Comparison of ENCODE assay signal across 21 cellular contexts in the genomic region with DNA sequence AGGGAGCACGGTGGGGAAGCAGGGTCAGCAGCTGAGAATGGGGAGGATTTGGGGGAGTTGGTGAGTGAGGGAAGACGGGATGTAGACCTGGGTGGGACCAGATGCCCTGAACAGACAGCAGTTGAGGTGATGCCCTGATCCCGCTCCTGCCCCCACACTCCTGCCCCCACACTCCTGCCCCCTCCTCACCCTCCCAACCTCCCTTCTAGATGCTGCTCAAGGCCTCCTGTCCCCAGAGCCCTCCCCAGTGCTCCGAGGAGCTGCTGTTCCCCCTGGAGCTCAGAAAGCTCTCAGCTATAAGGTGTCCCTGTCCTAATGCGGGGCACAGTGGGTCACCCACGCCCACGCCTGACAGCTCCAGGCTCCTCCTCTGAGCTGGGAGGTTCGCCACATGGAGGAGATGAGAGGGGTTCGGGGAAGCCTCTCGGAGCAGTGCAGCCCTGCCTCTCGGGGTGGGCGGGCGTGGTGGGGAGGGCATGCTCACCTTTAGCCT.
"Had no signal": no experiment of that assay in that cellular context is flagged by ENCODE, and none has a peak within 500 bp of the region (broad histone marks: within the 10 kb centered on the region; RNA-seq: fewer than 3 reads in every experiment).

No MANE protein-coding gene starts in this region.

- H3K27me3 ChIP-seq: SJCRH30 had no signal

- FAIRE-seq: HTR-8/SVneo had no signal

- DNase-seq: KBM-7, NCI-H1092, NCI-H187, NCI-H2029, NCI-H2081 treated with DMSO at 0.1 percent for 48 hours, NCI-H2171, NCI-H226, NCI-H446, NCI-H510A, NCI-H524 treated with DMSO at 0.1 percent for 48 hours, NCI-H69, NCI-H774, PC-3, SHP77 treated with DMSO at 0.1 percent for 48 hours, SJCRH30 had no signal

- H3K9me3 ChIP-seq: SJCRH30 had no signal

- H3K4me1 ChIP-seq: SJCRH30 had no signal

- H3K36me3 ChIP-seq: SJCRH30 had no signal

- H3K27ac ChIP-seq: HL-60, RWPE1, SJCRH30 had no signal

- H3K4me3 ChIP-seq: SJCRH30 had no signal

- H3K4me3 Mint-ChIP-seq: IgD-negative memory B cell had no signal

- H3K9me3 Mint-ChIP-seq: IgD-negative memory B cell had no signal

- ATAC-seq: Panc1, PC-3, SK-N-SH treated with all-trans-retinoic acid at 6 μM for 48 hours had no signal
